18 cellular contexts compared by ENCODE assay signal in genomic region chr11:64569300-64569970, GRCh38. TPM values are rescaled to one million over a fixed set of nuclear protein-coding genes. Genes with fewer than 3 reads are reported as not detected.
DNase-seq lines count a peak whose midpoint lies in the region; ATAC-seq, FAIRE-seq and TF ChIP-seq lines count a peak whose summit lies in the region.
"Had no signal": no experiment of that assay in that cellular context is flagged by ENCODE, and none has a peak within 500 bp of the region (broad histone marks: within the 10 kb centered on the region; RNA-seq: fewer than 3 reads in every experiment).

No MANE protein-coding gene starts in this region.

- no peak overlapping the region for H3K27ac Mint-ChIP-seq in activated CD4-positive, alpha-beta memory T cell treated with anti-CD3 and anti-CD28 coated beads, Interleukin-2, amount 10 ng/mL, durations not matched to agents 7 days and 5 days
- H3K27ac Mint-ChIP-seq: H9 had no signal

- peaks cover 7% of the 10 kb centered on the region for H3K27me3 Mint-ChIP-seq in activated CD4-positive, alpha-beta memory T cell treated with anti-CD3 and anti-CD28 coated beads, Interleukin-2, amount 10 ng/mL, durations not matched to agents 7 days and 5 days

- H2AK9ac ChIP-seq in IMR-90 (replicated peaks; ENCODE audit: low read depth, low read length, poor library complexity), result peak overlapping the region; percentile 28

- DNase-seq in A549 (ENCODE audit: low read depth in 1 of 2, low spot score in 1 of 2) (no peak), IMR-90 (no peak), neuronal stem cell (ENCODE audit: low spot score) (no peak), hepatic stellate cell (ENCODE audit: low spot score) (no peak), AML-193 (lab: John Stamatoyannopoulos, UW) (no peak)
- DNase-seq in activated CD4-positive, alpha-beta memory T cell treated with anti-CD3 and anti-CD28 coated beads, Interleukin-2, amount 10 ng/mL, durations not matched to agents 7 days and 5 days, result no peak
- DNase-seq: Calu3, DMS79, H9, KG1, NCI-H1417 treated with DMSO at 0.1 percent for 48 hours, NCI-H2081 treated with DMSO at 0.1 percent for 48 hours, NCI-H2227 treated with DMSO at 0.1 percent for 48 hours, NCI-H526, SIG-M5 had no signal

- no peak for ATAC-seq in A549
- ATAC-seq in IMR-90 (ENCODE audit: low read depth), result no peak
- no peak for ATAC-seq in HG02588 (IDR thresholded peaks at IDR 0.05; ENCODE audit: unreplicated experiment)

- H3K9me3 Mint-ChIP-seq in activated CD4-positive, alpha-beta memory T cell treated with anti-CD3 and anti-CD28 coated beads, Interleukin-2, amount 10 ng/mL, durations not matched to agents 7 days and 5 days, result no peaks in the 10 kb centered on the region
- H3K9me3 Mint-ChIP-seq: H9 had no signal

- H3K27me3 ChIP-seq in IMR-90 (ENCODE audit: control insufficient read depth, insufficient read depth, low read length) (peaks cover 30% of the 10 kb centered on the region), neuronal stem cell (ENCODE audit: control insufficient read depth in 3 of 3, insufficient read depth in 3 of 3, low read depth in 1 of 3, low read length in 3 of 3) (peaks cover 0 to 22% (median 0%) of the 10 kb centered on the region in 3 experiments)

- CTCF ChIA-PET in A549 (lab: Yijun Ruan, JAX), result interaction anchor here (1.5 kb wide), 1 partner anchor 15 kb away, joined by 3 read pairs; no protein-coding TSS in a partner anchor
- CTCF ChIA-PET in IMR-90 (lab: Yijun Ruan, JAX), result no interaction called here
- CTCF ChIA-PET in activated CD4-positive, alpha-beta memory T cell treated with anti-CD3 and anti-CD28 coated beads, Interleukin-2, amount 10 ng/mL, durations not matched to agents 7 days and 5 days (lab: Charles Lee), result no interaction called here

- H3K56ac ChIP-seq in IMR-90 (ENCODE audit: extremely low read depth, insufficient read depth, low read length), result no peak overlapping the region

- no peak for FAIRE-seq in A549 (lab: Jason Lieb, UNC)

- H3K18ac ChIP-seq in IMR-90 (ENCODE audit: low read depth, low read length) (no peak overlapping the region), neuronal stem cell (ENCODE audit: low read length) (no peak overlapping the region)

- H2AK5ac ChIP-seq in IMR-90 (ENCODE audit: low read depth, low read length), result no peak overlapping the region
- peak overlapping the region; percentile 80 for H2AK5ac ChIP-seq in neuronal stem cell (ENCODE audit: low read depth, low read length)

- no peak overlapping the region for H3K4me2 ChIP-seq in A549
- H3K4me2 ChIP-seq in IMR-90 (ENCODE audit: low read depth, low read length), result no peak overlapping the region
- no peak overlapping the region for H3K4me2 ChIP-seq in neuronal stem cell (ENCODE audit: insufficient read depth, low read length, poor library complexity, severe bottlenecking)

- H3K79me1 ChIP-seq in IMR-90 (ENCODE audit: low read depth in 1 of 2, low read length in 2 of 2) (no peaks in the 10 kb centered on the region), neuronal stem cell (ENCODE audit: low read depth, low read length) (no peaks in the 10 kb centered on the region)

- H3K23ac ChIP-seq in IMR-90 (ENCODE audit: low read depth, low read length) (no peak overlapping the region), neuronal stem cell (ENCODE audit: low read depth, low read length, poor library complexity) (no peak overlapping the region)

- H2AFZ ChIP-seq in IMR-90 (replicated peaks; ENCODE audit: low read length, poor library complexity) (no peak overlapping the region), neuronal stem cell (ENCODE audit: low read length) (no peak overlapping the region)

- TF ChIP-seq POLR2A in A549 (IDR thresholded peaks at IDR 0.05; ENCODE audit: low read length), result no peak
- no peak for TF ChIP-seq POLR2A in IMR-90 (IDR thresholded peaks at IDR 0.05; ENCODE audit: low read depth, low read length)

- H3K36me3 ChIP-seq in IMR-90 (ENCODE audit: control insufficient read depth, insufficient read depth, low read length) (no peaks in the 10 kb centered on the region), neuronal stem cell (replicated peaks in 1 of 2; ENCODE audit: control insufficient read depth in 2 of 2, insufficient read depth in 2 of 2, low read length in 2 of 2) (no peaks in the 10 kb centered on the region)

- peaks cover 5% of the 10 kb centered on the region for H3K4me1 Mint-ChIP-seq in activated CD4-positive, alpha-beta memory T cell treated with anti-CD3 and anti-CD28 coated beads, Interleukin-2, amount 10 ng/mL, durations not matched to agents 7 days and 5 days

- H2BK20ac ChIP-seq in IMR-90 (ENCODE audit: low read depth, low read length), result no peak overlapping the region

- H2BK5ac ChIP-seq in IMR-90 (ENCODE audit: low read depth, low read length, poor library complexity, severe bottlenecking) (no peak overlapping the region), neuronal stem cell (ENCODE audit: low read length) (no peak overlapping the region)

- WGBS in A549 (ENCODE audit: missing lambda C conversion rate), result 77% methylated on average over 8 of the region's 8 CpGs
- 63% methylated on average over 4 of the region's 8 CpGs; no CpG with 5 or more reads in 1 of the 2 experiments for WGBS in IMR-90 (ENCODE audit: extremely low coverage in 2 of 2, insufficient read length in 1 of 2), 2 experiments
- WGBS in neuronal stem cell (ENCODE audit: extremely low coverage in 2 of 2, insufficient read length in 2 of 2, insufficient replicate concordance in 1 of 2), 2 donors, result no CpG with 5 or more reads among the region's 8 CpGs

- no peak overlapping the region for H4K5ac ChIP-seq in IMR-90 (ENCODE audit: low read depth, low read length)

- no peak overlapping the region for H3K4me3 Mint-ChIP-seq in activated CD4-positive, alpha-beta memory T cell treated with anti-CD3 and anti-CD28 coated beads, Interleukin-2, amount 10 ng/mL, durations not matched to agents 7 days and 5 days
- H3K4me3 Mint-ChIP-seq: H9 had no signal

- H3K4me1 ChIP-seq in A549, result peaks cover 13% of the 10 kb centered on the region
- no peaks in the 10 kb centered on the region for H3K4me1 ChIP-seq in IMR-90 (ENCODE audit: control insufficient read depth, insufficient read depth, low read length)
- peaks cover 15 to 28% of the 10 kb centered on the region in 2 donors for H3K4me1 ChIP-seq in neuronal stem cell (ENCODE audit: control insufficient read depth in 2 of 2, insufficient read depth in 1 of 2, low read depth in 1 of 2, low read length in 2 of 2)

- H4K8ac ChIP-seq in IMR-90 (ENCODE audit: low read depth in 2 of 2, low read length in 2 of 2) (no peak overlapping the region), neuronal stem cell (ENCODE audit: low read depth, low read length) (no peak overlapping the region)

- no peaks in the 10 kb centered on the region for H3K9me1 ChIP-seq in IMR-90 (ENCODE audit: insufficient read depth, low read length)

- no peak overlapping the region for H2BK120ac ChIP-seq in IMR-90 (ENCODE audit: low read depth, low read length)
- H2BK120ac ChIP-seq in neuronal stem cell (ENCODE audit: low read depth, low read length), result no peak overlapping the region

- TF ChIP-seq RAD21 in A549 (conservative IDR thresholded peaks at IDR 0.05 in 1 of 2, IDR thresholded peaks at IDR 0.05 in 1 of 2) (no peak), IMR-90 (IDR thresholded peaks at IDR 0.05; ENCODE audit: low read length) (no peak)

- H3K36me3 Mint-ChIP-seq in activated CD4-positive, alpha-beta memory T cell treated with anti-CD3 and anti-CD28 coated beads, Interleukin-2, amount 10 ng/mL, durations not matched to agents 7 days and 5 days (ENCODE audit: low read depth), result no peaks in the 10 kb centered on the region

- H3K27ac ChIP-seq in A549, result no peak overlapping the region
- H3K27ac ChIP-seq in IMR-90 (ENCODE audit: insufficient read depth, low read length), result no peak overlapping the region
- peak overlapping the region; percentile 47 for H3K27ac ChIP-seq in VCaP
- no peak overlapping the region for H3K27ac ChIP-seq in neuronal stem cell (replicated peaks; ENCODE audit: low read length)

- intact Hi-C loops in IMR-90 (cut with micrococcal nuclease), result no loop called here

- H3K14ac ChIP-seq in IMR-90 (replicated peaks; ENCODE audit: low read depth, low read length) (no peak overlapping the region), neuronal stem cell (ENCODE audit: low read length) (no peak overlapping the region)

- no peak for TF ChIP-seq EP300 in A549 (IDR thresholded peaks at IDR 0.05)

- dilution Hi-C loops in IMR-90 (cut with HindIII; ENCODE audit: low sequenced_read_pairs, unreplicated experiment), result no loop called here

- no peak overlapping the region for H3K9ac ChIP-seq in IMR-90 (ENCODE audit: low read depth, low read length)
- H3K9ac ChIP-seq in neuronal stem cell (ENCODE audit: low read depth, low read length, poor library complexity), result peak overlapping the region; percentile 25

- H3K4ac ChIP-seq in IMR-90 (ENCODE audit: low read depth, low read length) (no peak overlapping the region), neuronal stem cell (ENCODE audit: low read length) (no peak overlapping the region)

- H2BK12ac ChIP-seq in neuronal stem cell (ENCODE audit: low read length), result no peak overlapping the region

- no peak for TF ChIP-seq CTCF in A549 (IDR thresholded peaks at IDR 0.05)
- TF ChIP-seq CTCF in IMR-90 (conservative IDR thresholded peaks at IDR 0.05; ENCODE audit: low read depth, low read length), result no peak
- no peak for TF ChIP-seq CTCF in VCaP (conservative IDR thresholded peaks at IDR 0.05)

- H3K9me3 ChIP-seq in A549 (no peaks in the 10 kb centered on the region), IMR-90 (ENCODE audit: control insufficient read depth, insufficient read depth, low read length) (no peaks in the 10 kb centered on the region), neuronal stem cell (replicated peaks in 1 of 2; ENCODE audit: control insufficient read depth in 2 of 2, insufficient read depth in 1 of 2, low read depth in 1 of 2, low read length in 2 of 2) (peaks cover 0 to 1% of the 10 kb centered on the region in 2 donors)

- no TSS peak for BruUV-seq in IMR-90 (replicated peaks; lab: Mats Ljungman, UMichigan)

- H4K20me1 ChIP-seq in IMR-90 (ENCODE audit: insufficient read depth, low read length), result no peaks in the 10 kb centered on the region

- POLR2A ChIA-PET in A549 (lab: Yijun Ruan, JAX), result no interaction called here
- POLR2A ChIA-PET in IMR-90 (lab: Charles Lee; ENCODE audit: unreplicated experiment), result no interaction called here
- POLR2A ChIA-PET in activated CD4-positive, alpha-beta memory T cell treated with anti-CD3 and anti-CD28 coated beads, Interleukin-2, amount 10 ng/mL, durations not matched to agents 7 days and 5 days (lab: Charles Lee), result no interaction called here

- H4K91ac ChIP-seq in IMR-90 (ENCODE audit: insufficient read depth, low read depth, low read length), result no peak overlapping the region
- no peak overlapping the region for H4K91ac ChIP-seq in neuronal stem cell (ENCODE audit: low read depth, low read length, poor library complexity)

- H3K4me3 ChIP-seq in A549 (no peak overlapping the region), IMR-90 (ENCODE audit: insufficient read depth, low read depth, low read length) (no peak overlapping the region), neuronal stem cell (ENCODE audit: low read length in 2 of 2) (no peak overlapping the region)

- H2BK15ac ChIP-seq in IMR-90 (ENCODE audit: low read depth, low read length) (no peak overlapping the region), neuronal stem cell (ENCODE audit: low read length) (no peak overlapping the region)

- in situ Hi-C loops in IMR-90 (cut with MboI; ENCODE audit: low sequenced_read_pairs), result no loop called here

RNA-seq across cellular contexts. Expression of gene SLC22A11, which starts 13.7 kb away (rescaled TPM):
- polyA plus RNA-seq in A549 (2011; rRNA removed), result 0.19 and 0.23 TPM in 2 replicates
- polyA plus RNA-seq in A549 (2012; cell fraction: cytosol; rRNA removed), result 0.05 and 0.09 TPM in 2 replicates
- 0.24 and 0.42 TPM in 2 replicates for polyA plus RNA-seq in A549 (2012; cell fraction: nucleus; rRNA removed)
- 0.07 to 0.17 TPM (median 0.16 TPM) in 3 replicates for polyA plus RNA-seq in A549 (2017; fragmentation: RNase III; extraction: RNeasy Plus Mini Kit Qiagen cat#74134 plus additional on column Dnase treatment)
- polyA minus RNA-seq in A549 (2011; rRNA and poly(A)+ RNA removed), result 0.19 and 0.25 TPM in 2 replicates
- not detected in 2 replicates for total RNA-seq in IMR-90 (2012; rRNA removed)
- polyA plus RNA-seq in IMR-90 (2012; rRNA removed), result not detected in 2 replicates
- polyA plus RNA-seq in IMR-90 (2012; cell fraction: cytosol; rRNA removed), result not detected in 2 replicates
- polyA plus RNA-seq in IMR-90 (2012; cell fraction: nucleus; rRNA removed; ENCODE audit: low replicate concordance), result not detected in 2 replicates
- 0.04 TPM for polyA plus RNA-seq in neuronal stem cell (2013, experiment 1 of 2)
- polyA plus RNA-seq in neuronal stem cell (2013, experiment 2 of 2), result not detected
- not detected for total RNA-seq in activated CD4-positive, alpha-beta memory T cell treated with anti-CD3 and anti-CD28 coated beads, Interleukin-2, amount 10 ng/mL, durations not matched to agents 7 days and 5 days
- total RNA-seq: Calu3, H9 had no signal

RNA-seq across cellular contexts. Expression of gene SLC22A12, which starts 21.6 kb away (rescaled TPM):
- polyA plus RNA-seq in A549 (2011; rRNA removed) (not detected in 2 replicates), A549 (2017; fragmentation: RNase III; extraction: RNeasy Plus Mini Kit Qiagen cat#74134 plus additional on column Dnase treatment) (not detected in 3 replicates), IMR-90 (2012; rRNA removed) (not detected in 2 replicates)
- not detected in 2 replicates for polyA plus RNA-seq in A549 (2012; cell fraction: cytosol; rRNA removed)
- not detected in 2 replicates for polyA plus RNA-seq in A549 (2012; cell fraction: nucleus; rRNA removed)
- polyA minus RNA-seq in A549 (2011; rRNA and poly(A)+ RNA removed), result not detected in 2 replicates
- total RNA-seq in IMR-90 (2012; rRNA removed), result not detected in 2 replicates
- not detected in 2 replicates for polyA plus RNA-seq in IMR-90 (2012; cell fraction: cytosol; rRNA removed)
- polyA plus RNA-seq in IMR-90 (2012; cell fraction: nucleus; rRNA removed; ENCODE audit: low replicate concordance), result not detected in 2 replicates
- not detected for polyA plus RNA-seq in neuronal stem cell (2013, experiment 1 of 2)
- not detected for polyA plus RNA-seq in neuronal stem cell (2013, experiment 2 of 2)
- not detected for total RNA-seq in activated CD4-positive, alpha-beta memory T cell treated with anti-CD3 and anti-CD28 coated beads, Interleukin-2, amount 10 ng/mL, durations not matched to agents 7 days and 5 days
- total RNA-seq: Calu3, H9, OCI-LY7 had no signal
